ENCODE assay signal across 8 cellular contexts in genomic region chr15:63043391-63044076, GRCh38. TPM values are rescaled to one million over a fixed set of nuclear protein-coding genes. Genes with fewer than 3 reads are reported as not detected.
DNase-seq lines count a peak whose midpoint lies in the region; ATAC-seq, FAIRE-seq and TF ChIP-seq lines count a peak whose summit lies in the region.

No MANE protein-coding gene starts in this region.

- CTCF ChIA-PET in endothelial cell of umbilical vein (lab: Charles Lee), result interaction anchor here (1.6 to 3.7 kb wide), 3 partner anchors 87 to 196 kb away, joined by 4 to 26 read pairs (median 10); no protein-coding TSS in a partner anchor
- CTCF ChIA-PET in naive thymus-derived CD4-positive, alpha-beta T cell (lab: Charles Lee), result no interaction called here

- peaks cover 57 to 84% (median 68%) of the 10 kb centered on the region in 5 donors for H3K27me3 Mint-ChIP-seq in naive thymus-derived CD4-positive, alpha-beta T cell

- ATAC-seq in SK-N-SH treated with all-trans-retinoic acid at 6 μM for 48 hours (no peak), HG03520 (IDR thresholded peaks at IDR 0.05; ENCODE audit: unreplicated experiment) (no peak), GM18870 (IDR thresholded peaks at IDR 0.05; ENCODE audit: unreplicated experiment) (no peak)
- no peak for ATAC-seq in naive thymus-derived CD4-positive, alpha-beta T cell

- TF ChIP-seq POLR2A in H54 (IDR thresholded peaks at IDR 0.05; ENCODE audit: low read depth, low read length), result 0 out of 2 replicates have a peak, but pooled peaks have one; percentile 16
- TF ChIP-seq POLR2A in endothelial cell of umbilical vein (IDR thresholded peaks at IDR 0.05; ENCODE audit: low read depth, low read length), result no peak

- H3K4me1 Mint-ChIP-seq in naive thymus-derived CD4-positive, alpha-beta T cell, result peaks cover 7 to 27% (median 12%) of the 10 kb centered on the region in 7 donors

- peaks cover 51% of the 10 kb centered on the region for H3K79me2 ChIP-seq in endothelial cell of umbilical vein (ENCODE audit: control insufficient read depth, insufficient read depth, low read length)

- no peak for FAIRE-seq in H54 (lab: Jason Lieb, UNC)
- FAIRE-seq in endothelial cell of umbilical vein (lab: Jason Lieb, UNC), result no peak

- H3K27ac ChIP-seq in endothelial cell of umbilical vein (ENCODE audit: insufficient read depth, low read depth, low read length), result peak overlapping the region; percentile 87
- H3K27ac ChIP-seq in naive thymus-derived CD4-positive, alpha-beta T cell (ENCODE audit: low read depth, low read length), result no peak overlapping the region

- no peaks in the 10 kb centered on the region for H3K9me1 ChIP-seq in endothelial cell of umbilical vein (replicated peaks; ENCODE audit: control insufficient read depth, extremely low read depth, insufficient read depth, low read length)

- peaks cover 38% of the 10 kb centered on the region for H3K4me1 ChIP-seq in endothelial cell of umbilical vein (ENCODE audit: control insufficient read depth, extremely low read depth, insufficient read depth, low read length)
- peaks cover 5 to 9% of the 10 kb centered on the region in 2 donors for H3K4me1 ChIP-seq in naive thymus-derived CD4-positive, alpha-beta T cell (ENCODE audit: control insufficient read depth in 2 of 2, insufficient read depth in 2 of 2, low read length in 2 of 2)

- no peaks in the 10 kb centered on the region for H4K20me1 ChIP-seq in endothelial cell of umbilical vein (replicated peaks; ENCODE audit: control insufficient read depth, extremely low read depth, insufficient read depth, low read length)

- POLR2A ChIA-PET in endothelial cell of umbilical vein (lab: Charles Lee), result interaction anchor here (1.8 to 6.6 kb wide), 3 partner anchors 28 to 193 kb away, joined by 5 to 70 read pairs (median 9); no protein-coding TSS in a partner anchor
- POLR2A ChIA-PET in naive thymus-derived CD4-positive, alpha-beta T cell (lab: Charles Lee), result no interaction called here

- H3K4me3 Mint-ChIP-seq in naive thymus-derived CD4-positive, alpha-beta T cell, result peak overlapping the region; percentile 41 to 81 (median 72)

- peaks cover 2 to 8% of the 10 kb centered on the region in 2 experiments for H3K36me3 ChIP-seq in endothelial cell of umbilical vein (ENCODE audit: control insufficient read depth in 2 of 2, extremely low read depth in 1 of 2, insufficient read depth in 2 of 2, low read length in 2 of 2)
- no peaks in the 10 kb centered on the region for H3K36me3 ChIP-seq in naive thymus-derived CD4-positive, alpha-beta T cell (ENCODE audit: control insufficient read depth in 2 of 3, insufficient read depth in 3 of 3, low read length in 3 of 3)

- no peak for TF ChIP-seq CTCF in endothelial cell of umbilical vein (IDR thresholded peaks at IDR 0.05; ENCODE audit: extremely low read depth in 1 of 2, insufficient read depth in 1 of 2, low read depth in 1 of 2, low read length in 2 of 2)

- DNase-seq in H54 (ENCODE audit: insufficient read length, low spot score) (no peak), endothelial cell of umbilical vein (ENCODE audit: low read depth, low spot score) (peak; percentile 48), NCI-H146 (lab: John Stamatoyannopoulos, UW) (no peak), foreskin melanocyte (no peak)
- peak in 6 of 9 donors; percentile 5 to 30 (median 10) for DNase-seq in naive thymus-derived CD4-positive, alpha-beta T cell

- dilution Hi-C loops in endothelial cell of umbilical vein (cut with MboI; ENCODE audit: extremely low pct_ligation_motif_present, low sequenced_read_pairs), result no loop called here

- peak overlapping the region; percentile 4 for H2AFZ ChIP-seq in endothelial cell of umbilical vein (ENCODE audit: low read depth, low read length)

- H3K9ac ChIP-seq in endothelial cell of umbilical vein (replicated peaks; ENCODE audit: extremely low read depth, insufficient read depth, low read length), result peak overlapping the region; percentile 97

- intact Hi-C loops in endothelial cell of umbilical vein (cut with micrococcal nuclease), result loop anchor here (1.0 kb wide), 1 partner anchor 93 kb away; no protein-coding TSS in a partner anchor
- intact Hi-C loops in naive thymus-derived CD4-positive, alpha-beta T cell (cut with micrococcal nuclease), result loop anchor here in 1 of 2 donors (10.0 kb wide), 1 partner anchor 1051 kb away; the partner anchor contains the start of genes CIAO2A and SNX1

- H3K27me3 ChIP-seq in endothelial cell of umbilical vein (ENCODE audit: control insufficient read depth in 2 of 2, insufficient read depth in 2 of 2, low read length in 2 of 2), result no peaks in the 10 kb centered on the region
- H3K27me3 ChIP-seq in naive thymus-derived CD4-positive, alpha-beta T cell (ENCODE audit: control insufficient read depth in 2 of 2, insufficient read depth in 2 of 2, low read length in 2 of 2), result peaks cover 17 to 29% of the 10 kb centered on the region in 2 donors

- H3K4me3 ChIP-seq in endothelial cell of umbilical vein (replicated peaks in 1 of 3; ENCODE audit: insufficient read depth in 1 of 3, low read depth in 1 of 3, low read length in 3 of 3), result peak overlapping the region; percentile 77 to 95 (median 83)
- peak overlapping the region; percentile 8 for H3K4me3 ChIP-seq in naive thymus-derived CD4-positive, alpha-beta T cell (ENCODE audit: low read length)

- peak overlapping the region; percentile 96 for H3K4me2 ChIP-seq in endothelial cell of umbilical vein (ENCODE audit: insufficient read depth, low read length)

- peaks cover 0 to 4% (median 0%) of the 10 kb centered on the region in 11 donors for H3K9me3 Mint-ChIP-seq in naive thymus-derived CD4-positive, alpha-beta T cell

- no peak overlapping the region for H3K27ac Mint-ChIP-seq in naive thymus-derived CD4-positive, alpha-beta T cell

- H3K9me3 ChIP-seq in endothelial cell of umbilical vein (replicated peaks; ENCODE audit: control insufficient read depth, insufficient read depth, low read length), result no peaks in the 10 kb centered on the region
- H3K9me3 ChIP-seq in naive thymus-derived CD4-positive, alpha-beta T cell (ENCODE audit: control insufficient read depth in 2 of 3, low read length in 3 of 3), result no peaks in the 10 kb centered on the region

- BruUV-seq in endothelial cell of umbilical vein (replicated peaks; lab: Mats Ljungman, UMichigan), result no TSS peak

- no peaks in the 10 kb centered on the region for H3K36me3 Mint-ChIP-seq in naive thymus-derived CD4-positive, alpha-beta T cell

TF ChIP-seq in SK-N-SH treated with all-trans-retinoic acid at 6 μM for 48 hours, 23 proteins besides CTCF, POLR2A, EP300 and RAD21:
- TF ChIP-seq CSRNP3 (CRISPR knock-in tag; IDR thresholded peaks at IDR 0.05) (no peak), PPARA (CRISPR knock-in tag; IDR thresholded peaks at IDR 0.05; ENCODE audit: borderline replicate concordance) (no peak), GLIS3 (CRISPR knock-in tag; IDR thresholded peaks at IDR 0.05) (peak; percentile 27)

TF ChIP-seq in endothelial cell of umbilical vein, 7 proteins besides CTCF, POLR2A, EP300 and RAD21:
- no peak for TF ChIP-seq GATA2 (IDR thresholded peaks at IDR 0.05; ENCODE audit: insufficient read depth, insufficient read length, low read depth, low read length)
- TF ChIP-seq POLR2AphosphoS5 (IDR thresholded peaks at IDR 0.05; ENCODE audit: insufficient read depth, low read depth, low read length), result peak; percentile 23

RNA-seq across cellular contexts. Expression of gene TPM1, which starts 1.0 kb away (rescaled TPM):
- 558 and 678 TPM in 2 replicates for total RNA-seq in endothelial cell of umbilical vein
- 518 and 528 TPM in 2 replicates for polyA plus RNA-seq in endothelial cell of umbilical vein
- 740 and 824 TPM in 2 replicates for polyA plus RNA-seq in endothelial cell of umbilical vein (2011; cell fraction: cytosol; rRNA removed)
- 2,079 and 2,156 TPM in 2 replicates for polyA plus RNA-seq in endothelial cell of umbilical vein (2011; cell fraction: nucleus; rRNA removed)
- polyA plus RNA-seq in endothelial cell of umbilical vein (2012), result 679 and 811 TPM in 2 replicates
- 828 and 932 TPM in 2 replicates for polyA minus RNA-seq in endothelial cell of umbilical vein
- 30.8 TPM for polyA minus RNA-seq in endothelial cell of umbilical vein (2011; cell fraction: cytosol; rRNA and poly(A)+ RNA removed)
- polyA minus RNA-seq in endothelial cell of umbilical vein (2011; cell fraction: nucleus; rRNA and poly(A)+ RNA removed), result 2,251 and 2,264 TPM in 2 replicates
- total RNA-seq in naive thymus-derived CD4-positive, alpha-beta T cell, result 10 to 100 TPM in 4 of 5 experiments, 1 to 10 TPM in 1; 6.0 to 24.7 (median 19.2) TPM
- 10 to 100 TPM in 1 of 2 donors, 1 to 10 TPM in 1; 8.6 to 10.9 TPM for polyA plus RNA-seq in naive thymus-derived CD4-positive, alpha-beta T cell

Comparison
In these comparisons a context has a peak if more than half of its experiments do, and no peak if none do; other contexts are left out.
1. DNase-seq: peak in endothelial cell of umbilical vein (single experiment) and naive thymus-derived CD4-positive, alpha-beta T cell (6 of 9); none in H54 (single experiment), NCI-H146 (single experiment) and foreskin melanocyte (single experiment).
2. RNA of gene TPM1, which starts 1.0 kb away (total RNA-seq): 558 to 678 TPM in endothelial cell of umbilical vein; 6.0 to 24.7 TPM in naive thymus-derived CD4-positive, alpha-beta T cell; every median in the first group is over 10 times any median in the second.